Comparison of ENCODE assay signal across 31 cellular contexts in genomic region chr1:19154876-19155275, GRCh38. TPM values are rescaled to one million over a fixed set of nuclear protein-coding genes. Genes with fewer than 3 reads are reported as not detected.
A peak's percentile ranks its signal among the peaks of the same experiment; 100 is the strongest.
DNase-seq lines count a peak whose midpoint lies in the region; ATAC-seq and TF ChIP-seq lines count a peak whose summit lies in the region.
"Had no signal": no experiment of that assay in that cellular context is flagged by ENCODE, and none has a peak within 500 bp of the region (broad histone marks: within the 10 kb centered on the region; RNA-seq: fewer than 3 reads in every experiment).

No MANE protein-coding gene starts in this region.

- no peaks in the 10 kb centered on the region for H3K9me3 ChIP-seq in uterus
- H3K9me3 ChIP-seq: BE2C, neutrophil, tibial artery had no signal

- H3K4me3 ChIP-seq in uterus = no peak overlapping the region
- H3K4me3 ChIP-seq: tibial artery had no signal

- DNase-seq in COLO668 (lab: John Stamatoyannopoulos, UW; ENCODE audit: unreplicated experiment) = peak; percentile 42
- DNase-seq in HT-29 (ENCODE audit: low spot score) = peak; percentile 24
- DNase-seq in NCI-H2227 treated with DMSO at 0.1 percent for 48 hours (lab: John Stamatoyannopoulos, UW) = peak; percentile 20
- peak; percentile 83 to 89 for DNase-seq in dermis microvascular lymphatic vessel endothelial cell (ENCODE audit: low read depth in 2 of 2)
- no peak for DNase-seq in uterus
- no peak for DNase-seq in NAMALWA (ENCODE audit: low spot score)
- DNase-seq: activated CD4-positive, alpha-beta T cell treated with anti-CD3 and anti-CD28 coated beads for 36 hours; activated CD8-positive, alpha-beta memory T cell treated with anti-CD3 and anti-CD28 coated beads for 24 hours; activated T-cell treated with anti-CD3 and anti-CD28 coated beads, Interleukin-2, amount 50 U/mL, for 48 hours; BE2C; CD8-positive, alpha-beta T cell; central memory CD4-positive, alpha-beta T cell; DMS 273 treated with DMSO at 0.1 percent for 48 hours; endodermal cell; head of caudate nucleus; Kasumi-1; naive B cell; NCI-H1436 treated with DMSO at 0.1 percent for 48 hours; NCI-H2171 treated with DMSO at 0.1 percent for 48 hours; NCI-H526; right cardiac atrium; SIG-M5; stimulated activated CD4-positive, alpha-beta T cell treated with anti-CD3 and anti-CD28 coated beads, Interleukin-2, amount 100 ng/mL, for 24 hours; SW 1271; T1000; tibial artery had no signal

- H3K36me3 ChIP-seq in uterus = no peaks in the 10 kb centered on the region

- no peaks in the 10 kb centered on the region for H3K27me3 ChIP-seq in uterus
- H3K27me3 ChIP-seq: BE2C, neutrophil, tibial artery had no signal

- H3K4me1 ChIP-seq in uterus = no peaks in the 10 kb centered on the region
- H3K4me1 ChIP-seq: BE2C, tibial artery had no signal

- ATAC-seq in GM21423 (IDR thresholded peaks at IDR 0.05; ENCODE audit: unreplicated experiment) (no peak), GM19463 (IDR thresholded peaks at IDR 0.05; ENCODE audit: unreplicated experiment) (no peak)
- ATAC-seq: activated CD4-positive, alpha-beta T cell treated with anti-CD3 and anti-CD28 coated beads for 36 hours; CD8-positive, alpha-beta T cell; esophagus mucosa; HCT116; right cardiac atrium had no signal

- no peak for TF ChIP-seq CTCF in uterus (IDR thresholded peaks at IDR 0.05)

- no peak for TF ChIP-seq POLR2A in uterus (IDR thresholded peaks at IDR 0.05)

- H3K27ac ChIP-seq in uterus = no peak overlapping the region
- H3K27ac ChIP-seq: neutrophil, tibial artery had no signal

- intact Hi-C loops in uterus (cut with DNase I; ENCODE audit: low total_unique reads) = no loop called here

RNA-seq across cellular contexts. Expression of gene UBR4, which starts 55.2 kb away (rescaled TPM):
- 128 and 146 TPM in 2 replicates for total RNA-seq in HT-29 (2014; rRNA removed; shearing (Covaris generic))
- total RNA-seq in dermis microvascular lymphatic vessel endothelial cell (74.1 and 99.1 TPM in 2 replicates), uterus (100 to 1,000 TPM in 3 of 4 donors, 10 to 100 TPM in 1; 50.0 to 161 (median 105) TPM)

Comparison
In these comparisons a context has a peak if more than half of its experiments do, and no peak if none do; other contexts are left out.
1. DNase-seq: peak in COLO668 (single experiment), HT-29 (single experiment), NCI-H2227 treated with DMSO at 0.1 percent for 48 hours (single experiment) and dermis microvascular lymphatic vessel endothelial cell (2 of 2); none in uterus (0 of 2) and NAMALWA (single experiment).